1 cellular context compared by ENCODE assay signal in genomic region chr5:72816297-72817075, GRCh38.
A peak's percentile ranks its signal among the peaks of the same experiment; 100 is the strongest.
TF ChIP-seq lines count a peak whose summit lies in the region.

Gene TNPO1, plus strand, starts transcription at chr5:72816661. Its CDS starts 77 bp downstream, at chr5:72816738.

TF ChIP-seq in K562, 482 proteins besides CTCF, POLR2A, EP300 and RAD21 (continued from another document and continues in another):
- peak in 2 of 3 experiments; percentile 76 to 85 for TF ChIP-seq YY1 (IDR thresholded peaks at IDR 0.05; ENCODE audit: borderline replicate concordance in 1 of 3, control insufficient read depth in 1 of 3, extremely low read depth in 1 of 3, insufficient read depth in 3 of 3, insufficient read length in 1 of 3, insufficient replicate concordance in 2 of 3, low read depth in 1 of 3, low read length in 2 of 3)
- 0 out of 2 replicates have a peak, but pooled peaks have one; percentile 18 for TF ChIP-seq ZNF175 (CRISPR knock-in tag; IDR thresholded peaks at IDR 0.05; ENCODE audit: low read depth)
- TF ChIP-seq KLF10 (CRISPR knock-in tag; IDR thresholded peaks at IDR 0.05), result no peak
- TF ChIP-seq HMGXB4 (CRISPR knock-in tag; IDR thresholded peaks at IDR 0.05), result no peak
- no peak for TF ChIP-seq LCOR (CRISPR knock-in tag; IDR thresholded peaks at IDR 0.05)
- TF ChIP-seq ILF3 (IDR thresholded peaks at IDR 0.05; ENCODE audit: borderline replicate concordance), result no peak
- no peak for TF ChIP-seq XRCC3 (IDR thresholded peaks at IDR 0.05)
- TF ChIP-seq ID3 (CRISPR knock-in tag; IDR thresholded peaks at IDR 0.05), result no peak
- TF ChIP-seq ID3 (tag; IDR thresholded peaks at IDR 0.05), result no peak
- TF ChIP-seq E2F4 (CRISPR knock-in tag; IDR thresholded peaks at IDR 0.05; ENCODE audit: low read depth), result no peak
- TF ChIP-seq ADNP (tag; IDR thresholded peaks at IDR 0.05), result no peak
- TF ChIP-seq CBX2 (IDR thresholded peaks at IDR 0.05; ENCODE audit: insufficient read depth, low read length, poor library complexity, severe bottlenecking), result no peak
- no peak for TF ChIP-seq MTA1 (IDR thresholded peaks at IDR 0.05; ENCODE audit: borderline replicate concordance)
- TF ChIP-seq MCM5 (IDR thresholded peaks at IDR 0.05; ENCODE audit: low read depth), result no peak
- peak; percentile 37 to 65; a peak in 3 of 4 replicates for TF ChIP-seq KDM1A (IDR thresholded peaks at IDR 0.05)
- TF ChIP-seq L3MBTL2 (IDR thresholded peaks at IDR 0.05), result peak; percentile 85
- TF ChIP-seq CHCHD3 (CRISPR knock-in tag; IDR thresholded peaks at IDR 0.05), result no peak
- TF ChIP-seq PPARD (CRISPR knock-in tag; IDR thresholded peaks at IDR 0.05), result no peak
- TF ChIP-seq GTF3C2 (IDR thresholded peaks at IDR 0.05; ENCODE audit: borderline replicate concordance, extremely low read depth, insufficient read length), result no peak
- TF ChIP-seq E2F6 (IDR thresholded peaks at IDR 0.05; ENCODE audit: borderline replicate concordance in 1 of 2, extremely low read depth in 1 of 2, insufficient read depth in 1 of 2, insufficient read length in 1 of 2, low read depth in 1 of 2, low read length in 1 of 2, poor library complexity in 1 of 2, severe bottlenecking in 1 of 2), result peak; percentile 49 to 82
- no peak for TF ChIP-seq CREM (IDR thresholded peaks at IDR 0.05; ENCODE audit: low read depth)
- no peak for TF ChIP-seq SRSF3 (IDR thresholded peaks at IDR 0.05; ENCODE audit: insufficient read depth, low read length)
- TF ChIP-seq REST (CRISPR knock-in tag; IDR thresholded peaks at IDR 0.05; ENCODE audit: low read depth), result no peak
- peak; percentile 68 for TF ChIP-seq MGA (IDR thresholded peaks at IDR 0.05)
- no peak for TF ChIP-seq HIVEP1 (CRISPR knock-in tag; IDR thresholded peaks at IDR 0.05)
- TF ChIP-seq ETS1 (conservative IDR thresholded peaks at IDR 0.05; ENCODE audit: control insufficient read depth, low read depth, low read length), result no peak; the same call in 1 of the 2 replicates
